ENCODE assay signal across 2 cellular contexts in the genomic region with DNA sequence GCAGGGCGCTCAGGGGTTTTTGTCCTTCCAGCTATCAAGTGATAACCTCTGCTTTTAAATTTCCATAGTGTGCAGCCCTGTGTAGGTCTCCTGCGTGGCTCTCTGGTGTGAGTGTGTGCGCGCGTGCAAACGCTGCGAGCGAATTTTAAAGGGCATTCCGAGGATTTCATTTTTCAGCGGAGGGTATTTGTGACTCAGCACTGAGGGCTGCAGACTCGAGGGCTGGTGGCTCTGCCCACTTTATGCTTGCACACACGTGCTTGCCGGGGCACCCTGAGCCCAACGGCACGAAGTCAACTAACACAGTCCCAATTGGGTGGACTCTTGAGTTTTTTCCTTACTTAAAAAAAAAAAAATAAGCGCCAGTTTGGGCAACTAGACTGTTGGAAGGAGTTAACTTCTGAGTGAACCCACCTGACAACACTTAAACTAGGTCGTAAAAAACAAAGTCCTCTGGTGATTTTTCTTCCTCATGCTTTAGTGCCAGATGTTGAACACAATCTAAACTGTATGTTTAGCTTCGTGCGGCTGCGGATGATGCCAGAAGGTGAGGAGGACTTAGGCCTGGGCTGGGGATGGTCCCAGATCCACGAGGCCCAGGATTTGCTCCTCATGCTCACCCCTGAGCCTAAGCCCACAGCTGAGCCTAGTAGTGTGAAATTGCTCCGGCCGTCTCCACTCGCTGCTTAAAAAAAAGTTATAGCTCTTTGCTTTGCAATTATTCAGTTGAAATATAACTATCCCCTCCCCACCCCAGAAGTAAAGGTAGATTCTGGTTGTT.
TF ChIP-seq lines count a peak whose summit lies in the region.

No MANE protein-coding gene starts in this region.

TF ChIP-seq in SK-N-SH, 30 proteins besides CTCF, POLR2A, EP300 and RAD21 (continued from another document):
- TF ChIP-seq, protein P1, sequence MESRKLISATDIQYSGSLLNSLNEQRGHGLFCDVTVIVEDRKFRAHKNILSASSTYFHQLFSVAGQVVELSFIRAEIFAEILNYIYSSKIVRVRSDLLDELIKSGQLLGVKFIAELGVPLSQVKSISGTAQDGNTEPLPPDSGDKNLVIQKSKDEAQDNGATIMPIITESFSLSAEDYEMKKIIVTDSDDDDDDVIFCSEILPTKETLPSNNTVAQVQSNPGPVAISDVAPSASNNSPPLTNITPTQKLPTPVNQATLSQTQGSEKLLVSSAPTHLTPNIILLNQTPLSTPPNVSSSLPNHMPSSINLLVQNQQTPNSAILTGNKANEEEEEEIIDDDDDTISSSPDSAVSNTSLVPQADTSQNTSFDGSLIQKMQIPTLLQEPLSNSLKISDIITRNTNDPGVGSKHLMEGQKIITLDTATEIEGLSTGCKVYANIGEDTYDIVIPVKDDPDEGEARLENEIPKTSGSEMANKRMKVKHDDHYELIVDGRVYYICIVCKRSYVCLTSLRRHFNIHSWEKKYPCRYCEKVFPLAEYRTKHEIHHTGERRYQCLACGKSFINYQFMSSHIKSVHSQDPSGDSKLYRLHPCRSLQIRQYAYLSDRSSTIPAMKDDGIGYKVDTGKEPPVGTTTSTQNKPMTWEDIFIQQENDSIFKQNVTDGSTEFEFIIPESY (IDR thresholded peaks at IDR 0.05; ENCODE audit: borderline replicate concordance, low read depth): no peak
- TF ChIP-seq RFX5 (IDR thresholded peaks at IDR 0.05; ENCODE audit: low read length) (no peak), SIN3A (IDR thresholded peaks at IDR 0.05; ENCODE audit: borderline replicate concordance, low read depth, low read length) (no peak), NRF1 (IDR thresholded peaks at IDR 0.05; ENCODE audit: low read depth, low read length) (no peak)
- TF ChIP-seq, protein P2, sequence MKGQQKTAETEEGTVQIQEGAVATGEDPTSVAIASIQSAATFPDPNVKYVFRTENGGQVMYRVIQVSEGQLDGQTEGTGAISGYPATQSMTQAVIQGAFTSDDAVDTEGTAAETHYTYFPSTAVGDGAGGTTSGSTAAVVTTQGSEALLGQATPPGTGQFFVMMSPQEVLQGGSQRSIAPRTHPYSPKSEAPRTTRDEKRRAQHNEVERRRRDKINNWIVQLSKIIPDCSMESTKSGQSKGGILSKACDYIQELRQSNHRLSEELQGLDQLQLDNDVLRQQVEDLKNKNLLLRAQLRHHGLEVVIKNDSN (IDR thresholded peaks at IDR 0.05; ENCODE audit: borderline replicate concordance, low read depth): no peak
TF ChIP-seq in SK-N-SH: peak in this region for 0.

TF ChIP-seq in SK-N-SH treated with all-trans-retinoic acid at 6 μM for 48 hours, 23 proteins besides CTCF, POLR2A, EP300 and RAD21 (continued from another document):
- TF ChIP-seq ZC3H10 (CRISPR knock-in tag; IDR thresholded peaks at IDR 0.05) (no peak), OSR1 (CRISPR knock-in tag; IDR thresholded peaks at IDR 0.05) (no peak), ZFP30 (CRISPR knock-in tag; IDR thresholded peaks at IDR 0.05) (no peak), ARNTL (CRISPR knock-in tag; IDR thresholded peaks at IDR 0.05; ENCODE audit: borderline replicate concordance, low read depth) (no peak), ZNF8 (CRISPR knock-in tag; IDR thresholded peaks at IDR 0.05) (no peak), ESRRG (CRISPR knock-in tag; IDR thresholded peaks at IDR 0.05) (no peak)
